26 cellular contexts compared by ENCODE assay signal in genomic region chr18:37944871-37945270, GRCh38.
A peak's percentile ranks its signal among the peaks of the same experiment; 100 is the strongest.
DNase-seq lines count a peak whose midpoint lies in the region; ATAC-seq lines count a peak whose summit lies in the region.
"Had no signal": no experiment of that assay in that cellular context is flagged by ENCODE, and none has a peak within 500 bp of the region (broad histone marks: within the 10 kb centered on the region; RNA-seq: fewer than 3 reads in every experiment).

No MANE protein-coding gene starts in this region.

- no peak for ATAC-seq in HG02973 (IDR thresholded peaks at IDR 0.05; ENCODE audit: unreplicated experiment)
- ATAC-seq: A549; CD8-positive, alpha-beta T cell had no signal

- DNase-seq in G401 (ENCODE audit: low spot score) (peak; percentile 69), cerebellar cortex (ENCODE audit: low spot score) (peak; percentile 56), cerebellum (ENCODE audit: low spot score) (peak; percentile 33), putamen (ENCODE audit: low spot score) (no peak), NCI-H82 treated with DMSO at 0.1 percent for 48 hours (lab: John Stamatoyannopoulos, UW; ENCODE audit: unreplicated experiment) (no peak)
- DNase-seq: 8988T; ACHN; AML-193; BE2C; Caco-2; Calu3; CD4-positive, alpha-beta memory T cell; CD4-positive, alpha-beta T cell; CD4-positive, CD25-positive, alpha-beta regulatory T cell; CD8-positive, alpha-beta memory T cell; CD8-positive, alpha-beta T cell; COR-L47; DMS 273 treated with DMSO at 0.1 percent for 48 hours; DMS153; DMS53; DMS79; DMS79 treated with DMSO at 0.1 percent for 48 hours; DND-41; EL had no signal

- in situ Hi-C loops in G401 (cut with HindIII; ENCODE audit: low sequenced_read_pairs), result no loop called here

Comparison
In these comparisons a context has a peak if more than half of its experiments do, and no peak if none do; other contexts are left out.
1. DNase-seq: peak in G401 (single experiment), cerebellar cortex (single experiment) and cerebellum (single experiment); none in putamen (single experiment) and NCI-H82 treated with DMSO at 0.1 percent for 48 hours (single experiment).